ENCODE assay signal across 13 cellular contexts in genomic region chr3:4306860-4307259, GRCh38. TPM values are rescaled to one million over a fixed set of nuclear protein-coding genes. Genes with fewer than 3 reads are reported as not detected.
DNase-seq lines count a peak whose midpoint lies in the region; ATAC-seq and TF ChIP-seq lines count a peak whose summit lies in the region.
"Had no signal": no experiment of that assay in that cellular context is flagged by ENCODE, and none has a peak within 500 bp of the region (broad histone marks: within the 10 kb centered on the region; RNA-seq: fewer than 3 reads in every experiment).

No MANE protein-coding gene starts in this region.

- ATAC-seq in GM21737 (IDR thresholded peaks at IDR 0.05; ENCODE audit: unreplicated experiment) (no peak), HG03025 (IDR thresholded peaks at IDR 0.05; ENCODE audit: low FRiP score, unreplicated experiment) (no peak)
- ATAC-seq: CD8-positive, alpha-beta T cell had no signal

- TF ChIP-seq POLR2A in breast epithelium (IDR thresholded peaks at IDR 0.05) (no peak), prostate gland (IDR thresholded peaks at IDR 0.05) (no peak), uterus (IDR thresholded peaks at IDR 0.05) (no peak)

- intact Hi-C loops in breast epithelium (cut with DNase I; ENCODE audit: low total_unique reads) (no loop called here), left ventricle myocardium inferior (cut with micrococcal nuclease) (no loop called here), prostate gland (cut with DNase I) (loop anchor here (5.0 kb wide), 1 partner anchor 185 kb away; the partner anchor contains the start of gene ITPR1), uterus (cut with DNase I; ENCODE audit: low total_unique reads) (no loop called here)

- no peaks in the 10 kb centered on the region for H3K27me3 ChIP-seq in breast epithelium
- H3K27me3 ChIP-seq in left ventricle myocardium inferior (ENCODE audit: low read depth) = no peaks in the 10 kb centered on the region
- H3K27me3 ChIP-seq in prostate gland (replicated peaks; ENCODE audit: insufficient read depth) = no peaks in the 10 kb centered on the region
- H3K27me3 ChIP-seq in uterus = no peaks in the 10 kb centered on the region
- H3K27me3 ChIP-seq: neural progenitor cell had no signal

- H3K4me1 ChIP-seq in breast epithelium (peaks cover 0 to 7% of the 10 kb centered on the region in 2 donors), left ventricle myocardium inferior (peaks cover 72% of the 10 kb centered on the region), prostate gland (replicated peaks) (peaks cover 11% of the 10 kb centered on the region), uterus (peaks cover 11 to 14% of the 10 kb centered on the region in 2 donors)

- H3K4me3 ChIP-seq in breast epithelium (peak overlapping the region in 1 of 3 donors; percentile 84), left ventricle myocardium inferior (no peak overlapping the region), prostate gland (no peak overlapping the region), uterus (no peak overlapping the region)
- H3K4me3 ChIP-seq: neural progenitor cell had no signal

- no peaks in the 10 kb centered on the region for H3K36me3 ChIP-seq in breast epithelium
- H3K36me3 ChIP-seq in left ventricle myocardium inferior = no peaks in the 10 kb centered on the region
- H3K36me3 ChIP-seq in prostate gland = no peaks in the 10 kb centered on the region
- H3K36me3 ChIP-seq in uterus = no peaks in the 10 kb centered on the region

- H3K27ac ChIP-seq in breast epithelium (peak overlapping the region; percentile 76 to 97), left ventricle myocardium inferior (replicated peaks) (peak overlapping the region; percentile 95), prostate gland (peak overlapping the region; percentile 92 to 95), uterus (peak overlapping the region; percentile 95 to 98)
- H3K27ac ChIP-seq: neural progenitor cell had no signal

- 23% methylated on average over 2 of the region's 2 CpGs for WGBS in prostate gland

- DNase-seq in breast epithelium (ENCODE audit: low spot score in 2 of 2) (no peak), left ventricle myocardium inferior (no peak), prostate gland (ENCODE audit: low spot score) (peak; percentile 30), uterus (no peak), NCI-H1092 (lab: John Stamatoyannopoulos, UW) (no peak)
- DNase-seq: activated CD4-positive, CD25-positive, alpha-beta regulatory T cell; amygdala; CD8-positive, alpha-beta T cell; GDM1; NCI-H2081 had no signal

- H3K9me3 ChIP-seq in breast epithelium = no peaks in the 10 kb centered on the region
- no peaks in the 10 kb centered on the region for H3K9me3 ChIP-seq in left ventricle myocardium inferior (replicated peaks)
- H3K9me3 ChIP-seq in prostate gland = no peaks in the 10 kb centered on the region
- H3K9me3 ChIP-seq in uterus = no peaks in the 10 kb centered on the region

- no peak for TF ChIP-seq CTCF in breast epithelium (IDR thresholded peaks at IDR 0.05)
- no peak for TF ChIP-seq CTCF in left ventricle myocardium inferior (IDR thresholded peaks at IDR 0.05; ENCODE audit: borderline replicate concordance)
- TF ChIP-seq CTCF in prostate gland (IDR thresholded peaks at IDR 0.05) = no peak
- no peak for TF ChIP-seq CTCF in uterus (IDR thresholded peaks at IDR 0.05)

RNA-seq across cellular contexts. Expression of gene SETMAR, which starts 3.7 kb away (rescaled TPM):
- total RNA-seq in breast epithelium (10 to 100 TPM; 35.1 to 58.7 (median 46.7) TPM), left ventricle myocardium inferior (16.6 TPM), prostate gland (10 to 100 TPM; 39.8 to 42.8 TPM), uterus (10 to 100 TPM; 32.3 to 37.6 (median 36.2) TPM)
